ENCODE assay signal across 13 cellular contexts in genomic region chr10:22620929-22621328, GRCh38.
DNase-seq lines count a peak whose midpoint lies in the region; ATAC-seq and TF ChIP-seq lines count a peak whose summit lies in the region.
"Had no signal": no experiment of that assay in that cellular context is flagged by ENCODE, and none has a peak within 500 bp of the region (broad histone marks: within the 10 kb centered on the region; RNA-seq: fewer than 3 reads in every experiment).

No MANE protein-coding gene starts in this region.

- no peaks in the 10 kb centered on the region for H3K27me3 ChIP-seq in CD8-positive, alpha-beta memory T cell (ENCODE audit: insufficient read depth, low read length, poor library complexity, severe bottlenecking)
- no peaks in the 10 kb centered on the region for H3K27me3 ChIP-seq in SJSA1 (replicated peaks)
- no peaks in the 10 kb centered on the region for H3K27me3 ChIP-seq in parathyroid adenoma (ENCODE audit: control insufficient read depth, insufficient read depth, low read length)
- H3K27me3 ChIP-seq in gastrocnemius medialis, result no peaks in the 10 kb centered on the region
- H3K27me3 ChIP-seq: testis had no signal

- TF ChIP-seq CTCF in coronary artery (IDR thresholded peaks at IDR 0.05), result no peak
- no peak for TF ChIP-seq CTCF in parathyroid adenoma (IDR thresholded peaks at IDR 0.05)
- no peak for TF ChIP-seq CTCF in gastrocnemius medialis (IDR thresholded peaks at IDR 0.05 in 4 of 5, conservative IDR thresholded peaks at IDR 0.05 in 1 of 5)

- H3K4me1 ChIP-seq in CD8-positive, alpha-beta memory T cell (ENCODE audit: insufficient read depth, low read length), result peaks cover 95% of the 10 kb centered on the region
- H3K4me1 ChIP-seq in SJSA1 (replicated peaks) (peaks cover 97% of the 10 kb centered on the region), parathyroid adenoma (peaks cover 19% of the 10 kb centered on the region), gastrocnemius medialis (peaks cover 15 to 29% of the 10 kb centered on the region in 2 donors)

- no peak overlapping the region for H3K4me2 ChIP-seq in parathyroid adenoma (ENCODE audit: low read length)

- no peaks in the 10 kb centered on the region for H3K9me3 Mint-ChIP-seq in CD8-positive, alpha-beta memory T cell
- H3K9me3 Mint-ChIP-seq: activated CD4-positive, alpha-beta T cell treated with anti-CD3 and anti-CD28 coated beads, Interleukin-2, amount 10 ng/mL, durations not matched to agents 24 days and 14 days had no signal

- H3K79me2 ChIP-seq in parathyroid adenoma, result no peaks in the 10 kb centered on the region

- no peaks in the 10 kb centered on the region for H3K36me3 ChIP-seq in CD8-positive, alpha-beta memory T cell (ENCODE audit: insufficient read depth, low read length)
- no peaks in the 10 kb centered on the region for H3K36me3 ChIP-seq in SJSA1
- no peaks in the 10 kb centered on the region for H3K36me3 ChIP-seq in parathyroid adenoma (ENCODE audit: control insufficient read depth, insufficient read depth, low read length)
- no peaks in the 10 kb centered on the region for H3K36me3 ChIP-seq in gastrocnemius medialis

- intact Hi-C loops in gastrocnemius medialis (cut with DNase I; ENCODE audit: low total_unique reads), result no loop called here

- in situ Hi-C loops in gastrocnemius medialis (cut with MboI; ENCODE audit: low sequenced_read_pairs in 4 of 4), result no loop called here

- POLR2A ChIA-PET in CD8-positive, alpha-beta memory T cell (lab: Charles Lee), result interaction anchor here (1.1 kb wide), 1 partner anchor 9 kb away, joined by 3 read pairs; no protein-coding TSS in a partner anchor

- no peak for ATAC-seq in gastrocnemius medialis
- ATAC-seq in HG03025 (IDR thresholded peaks at IDR 0.05; ENCODE audit: low FRiP score, unreplicated experiment), result no peak
- ATAC-seq in GM19397 (IDR thresholded peaks at IDR 0.05; ENCODE audit: unreplicated experiment), result no peak

- DNase-seq in CD8-positive, alpha-beta memory T cell, result no peak
- DNase-seq in SJSA1 (ENCODE audit: low read depth in 1 of 2, low spot score in 2 of 2) (no peak), coronary artery (ENCODE audit: low spot score) (no peak), HuH-7 (ENCODE audit: low spot score) (no peak), gastrocnemius medialis (no peak)
- DNase-seq: activated CD4-positive, alpha-beta T cell treated with anti-CD3 and anti-CD28 coated beads, Interleukin-2, amount 10 ng/mL, durations not matched to agents 24 days and 14 days; NCI-H2227 treated with DMSO at 0.1 percent for 48 hours; SIG-M5; stimulated activated CD4-positive, alpha-beta T cell treated with anti-CD3 and anti-CD28 coated beads, Interleukin-4, amount 100 ng/mL, for 4 hours; testis had no signal

- H3K4me1 Mint-ChIP-seq in CD8-positive, alpha-beta memory T cell, result peaks cover 95 to 100% (median 99%) of the 10 kb centered on the region in 3 donors

- H3K9ac ChIP-seq in parathyroid adenoma, result no peak overlapping the region

- no peak overlapping the region for H3K4me3 ChIP-seq in CD8-positive, alpha-beta memory T cell (ENCODE audit: low read length)
- H3K4me3 ChIP-seq in SJSA1 (no peak overlapping the region), coronary artery (no peak overlapping the region), parathyroid adenoma (ENCODE audit: low read depth, low read length) (no peak overlapping the region), gastrocnemius medialis (no peak overlapping the region)
- H3K4me3 ChIP-seq: testis had no signal

- peaks cover 0 to 13% (median 3%) of the 10 kb centered on the region in 3 donors for H3K36me3 Mint-ChIP-seq in CD8-positive, alpha-beta memory T cell

- H2AFZ ChIP-seq in parathyroid adenoma, result no peak overlapping the region

- no peak overlapping the region for H3K27ac ChIP-seq in CD8-positive, alpha-beta memory T cell (ENCODE audit: low read depth, low read length)
- H3K27ac ChIP-seq in SJSA1, result peak overlapping the region; percentile 69
- peak overlapping the region; percentile 47 to 74 for H3K27ac ChIP-seq in coronary artery
- H3K27ac ChIP-seq in parathyroid adenoma, result peak overlapping the region; percentile 22
- H3K27ac ChIP-seq in gastrocnemius medialis, result no peak overlapping the region

- CTCF ChIA-PET in CD8-positive, alpha-beta memory T cell (lab: Charles Lee), result interaction anchor here (0.8 to 2.0 kb wide), 3 partner anchors 45 to 48 kb away, joined by 3 to 8 read pairs (median 3); no protein-coding TSS in a partner anchor

- peak overlapping the region; percentile 80 to 99 (median 90) for H3K27ac Mint-ChIP-seq in CD8-positive, alpha-beta memory T cell
- H3K27ac Mint-ChIP-seq: activated CD4-positive, alpha-beta T cell treated with anti-CD3 and anti-CD28 coated beads, Interleukin-2, amount 10 ng/mL, durations not matched to agents 24 days and 14 days had no signal

- TF ChIP-seq POLR2A in gastrocnemius medialis (IDR thresholded peaks at IDR 0.05), result no peak

- no peaks in the 10 kb centered on the region for H3K27me3 Mint-ChIP-seq in CD8-positive, alpha-beta memory T cell
- H3K27me3 Mint-ChIP-seq: activated CD4-positive, alpha-beta T cell treated with anti-CD3 and anti-CD28 coated beads, Interleukin-2, amount 10 ng/mL, durations not matched to agents 24 days and 14 days had no signal

- peak overlapping the region; percentile 38 to 75 (median 61) for H3K4me3 Mint-ChIP-seq in CD8-positive, alpha-beta memory T cell
- H3K4me3 Mint-ChIP-seq: activated CD4-positive, alpha-beta T cell treated with anti-CD3 and anti-CD28 coated beads, Interleukin-2, amount 10 ng/mL, durations not matched to agents 24 days and 14 days had no signal

- H3K9me3 ChIP-seq in CD8-positive, alpha-beta memory T cell (ENCODE audit: low read length), result no peaks in the 10 kb centered on the region
- H3K9me3 ChIP-seq in SJSA1 (replicated peaks), result no peaks in the 10 kb centered on the region
- H3K9me3 ChIP-seq in parathyroid adenoma (ENCODE audit: control insufficient read depth, low read length), result no peaks in the 10 kb centered on the region
- H3K9me3 ChIP-seq in gastrocnemius medialis, result no peaks in the 10 kb centered on the region
- H3K9me3 ChIP-seq: testis had no signal

Comparison
In these comparisons a context has a peak if more than half of its experiments do, and no peak if none do; other contexts are left out.
1. H3K27ac ChIP-seq: peak in SJSA1 (single experiment), coronary artery (2 of 2) and parathyroid adenoma (single experiment); none in CD8-positive, alpha-beta memory T cell (single experiment) and gastrocnemius medialis (0 of 4).